In the genomic region with DNA sequence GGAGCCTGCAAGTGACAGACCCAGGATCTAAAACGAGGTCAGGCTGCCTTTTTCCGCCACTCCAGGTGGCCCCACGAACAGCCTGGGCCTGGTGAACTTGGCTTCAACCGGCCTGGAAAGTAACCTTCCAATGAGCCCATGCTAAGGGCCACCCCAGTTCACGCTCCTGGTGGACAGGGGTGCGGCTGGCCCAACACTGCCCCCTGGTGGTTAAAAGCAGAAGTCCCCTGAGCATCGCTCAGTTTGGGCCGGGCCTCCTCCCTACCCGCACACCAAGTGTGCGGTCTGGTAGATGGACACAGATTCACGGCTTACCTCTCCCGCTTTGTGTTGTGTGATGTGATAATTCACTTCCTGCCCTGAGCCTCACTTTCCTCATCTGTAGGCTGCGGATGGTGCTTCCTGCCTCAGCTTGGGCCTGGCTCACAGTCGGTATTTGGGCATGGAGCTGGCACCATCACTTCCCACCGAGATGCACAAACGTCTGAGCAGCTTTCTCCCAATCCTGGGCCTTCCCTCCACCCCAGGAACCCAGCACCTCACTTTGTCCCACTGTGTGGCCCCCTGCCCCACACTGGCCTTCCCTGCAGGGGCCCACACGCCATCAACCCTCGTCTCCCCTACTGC, we compare ENCODE assay signal across 8 cellular contexts. TPM values are rescaled to one million over a fixed set of nuclear protein-coding genes. Genes with fewer than 3 reads are reported as not detected.
A peak's percentile ranks its signal among the peaks of the same experiment; 100 is the strongest.
DNase-seq lines count a peak whose midpoint lies in the region; ATAC-seq, FAIRE-seq and TF ChIP-seq lines count a peak whose summit lies in the region.

No MANE protein-coding gene starts in this region.

- TF ChIP-seq CTCF in endothelial cell (IDR thresholded peaks at IDR 0.05; ENCODE audit: unreplicated experiment) (peak; percentile 98), mucosa of descending colon (IDR thresholded peaks at IDR 0.05) (peak; percentile 91)

- no peaks in the 10 kb centered on the region for H3K36me3 ChIP-seq in mucosa of descending colon (ENCODE audit: low read depth)

- no peaks in the 10 kb centered on the region for H3K4me1 Mint-ChIP-seq in endothelial cell (ENCODE audit: unreplicated experiment)

- H3K4me3 ChIP-seq in mucosa of descending colon = no peak overlapping the region

- H3K4me1 ChIP-seq in mucosa of descending colon (ENCODE audit: low read depth) = no peaks in the 10 kb centered on the region

- H3K9me3 Mint-ChIP-seq in endothelial cell (ENCODE audit: unreplicated experiment) = no peaks in the 10 kb centered on the region

- no peak for TF ChIP-seq POLR2A in GM12892 (IDR thresholded peaks at IDR 0.05; ENCODE audit: low read depth, low read length)

- intact Hi-C loops in mucosa of descending colon (cut with DNase I, micrococcal nuclease) = loop anchor here (2.0 to 5.0 kb wide), 2 partner anchors 93 to 95 kb away; no protein-coding TSS in a partner anchor

- peak; percentile 94 for FAIRE-seq in GM12892 (lab: Jason Lieb, UNC)

- DNase-seq in ACHN = peak; percentile 47
- peak; percentile 92 for DNase-seq in GM12892 (ENCODE audit: insufficient read length)
- peak; percentile 69 for DNase-seq in NCI-H82 (lab: John Stamatoyannopoulos, UW)
- DNase-seq in activated CD8-positive, alpha-beta memory T cell treated with anti-CD3 and anti-CD28 coated beads for 48 hours (ENCODE audit: low read depth in 2 of 3, low spot score in 2 of 3) = peak; percentile 38 to 70 (median 60)
- DNase-seq in endothelial cell (ENCODE audit: low spot score) = peak; percentile 78
- peak; percentile 61 to 77 (median 77) for DNase-seq in mucosa of descending colon
- peak; percentile 63 for DNase-seq in stimulated activated CD8-positive, alpha-beta memory T cell treated with anti-CD3 and anti-CD28 coated beads, Interleukin-4, amount 100 ng/mL, for 24 hours (ENCODE audit: low read depth)
- DNase-seq in NCI-H510A (lab: John Stamatoyannopoulos, UW) = no peak

- no peak overlapping the region for H3K4me3 Mint-ChIP-seq in endothelial cell (ENCODE audit: unreplicated experiment)

- no peaks in the 10 kb centered on the region for H3K9me3 ChIP-seq in mucosa of descending colon

- H3K36me3 Mint-ChIP-seq in endothelial cell (ENCODE audit: low read depth, unreplicated experiment) = no peaks in the 10 kb centered on the region

- H3K27me3 Mint-ChIP-seq in endothelial cell (ENCODE audit: unreplicated experiment) = peaks cover 2% of the 10 kb centered on the region

- H3K27ac Mint-ChIP-seq in endothelial cell (ENCODE audit: unreplicated experiment) = no peak overlapping the region

- ATAC-seq in mucosa of descending colon = peak; percentile 98

- in situ Hi-C loops in ACHN (cut with HindIII; ENCODE audit: low pct_ligation_motif_present, low pct_unique_long_range_greater_than_20kb, low sequenced_read_pairs) = no loop called here

RNA-seq across cellular contexts. Expression of gene SEC14L3, which starts 13.7 kb away (rescaled TPM):
- not detected for polyA plus RNA-seq in GM12892 (2012; ENCODE audit: missing spikeins)
- total RNA-seq in endothelial cell (ENCODE audit: unreplicated experiment) (not detected), mucosa of descending colon (not detected)

RNA-seq across cellular contexts. Expression of gene SEC14L4, which starts 20.0 kb away (rescaled TPM):
- not detected for polyA plus RNA-seq in GM12892 (2012; ENCODE audit: missing spikeins)
- total RNA-seq in endothelial cell (ENCODE audit: unreplicated experiment) (1.0 TPM), mucosa of descending colon (not detected)

RNA-seq across cellular contexts. Expression of gene MTFP1, which starts 59.9 kb away (rescaled TPM):
- 53.5 TPM for polyA plus RNA-seq in GM12892 (2012; ENCODE audit: missing spikeins)
- total RNA-seq in endothelial cell (ENCODE audit: unreplicated experiment) (30.2 TPM), mucosa of descending colon (10 to 100 TPM; 14.0 to 26.0 (median 25.3) TPM)
